ENCODE assay signal across 8 cellular contexts in the genomic region with DNA sequence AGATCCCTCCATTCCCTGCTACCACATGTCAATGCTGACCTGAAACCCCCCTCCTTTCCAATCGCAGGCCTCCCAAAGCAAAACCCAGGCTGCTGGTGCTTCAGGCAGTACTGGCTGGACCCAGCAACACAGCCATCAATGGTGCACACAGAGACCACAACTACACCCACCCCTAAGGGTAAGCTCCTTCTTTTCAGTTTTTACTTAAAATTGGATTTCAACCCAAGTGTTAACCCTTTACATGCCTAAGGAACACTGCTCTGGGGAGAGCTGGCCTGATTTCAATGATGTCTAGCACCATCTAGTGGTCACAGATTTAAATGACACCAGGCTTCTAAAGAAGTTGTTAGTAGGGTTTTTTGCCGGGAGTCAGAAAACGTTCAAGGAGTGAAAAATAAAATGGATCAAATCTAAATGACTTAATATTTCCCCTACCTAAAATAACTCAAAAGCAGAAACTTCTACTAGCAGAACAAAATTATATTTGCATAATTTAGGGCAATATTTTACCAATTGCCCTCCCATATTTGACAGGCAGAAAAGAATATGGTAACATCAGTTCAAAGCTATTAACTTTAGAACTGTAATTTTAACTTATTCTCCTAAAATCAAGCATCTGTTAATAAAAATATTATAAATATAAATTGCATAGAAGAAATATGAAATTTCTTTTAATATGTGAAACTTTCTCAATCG. TPM values are rescaled to one million over a fixed set of nuclear protein-coding genes. Genes with fewer than 3 reads are reported as not detected.
A peak's percentile ranks its signal among the peaks of the same experiment; 100 is the strongest.
DNase-seq lines count a peak whose midpoint lies in the region; ATAC-seq, FAIRE-seq and TF ChIP-seq lines count a peak whose summit lies in the region.

No MANE protein-coding gene starts in this region.

- FAIRE-seq in RCC 7860 (lab: Jason Lieb, UNC): peak; percentile 72

- no peak overlapping the region for H3K9ac ChIP-seq in colonic mucosa (ENCODE audit: low read depth in 2 of 2, low read length in 2 of 2)

- H3K9me3 Mint-ChIP-seq in stimulated activated naive CD8-positive, alpha-beta T cell treated with anti-CD3 and anti-CD28 coated beads, Interleukin-15, amount 100 ng/mL, for 72 hours: no peaks in the 10 kb centered on the region

- intact Hi-C loops in colonic mucosa (cut with DNase I): loop anchor here (5.0 kb wide), 1 partner anchor 815 kb away; no protein-coding TSS in a partner anchor
- intact Hi-C loops in right lobe of liver (cut with DNase I): no loop called here

- TF ChIP-seq POLR2A in right lobe of liver (IDR thresholded peaks at IDR 0.05): no peak

- H3K4me1 ChIP-seq in colonic mucosa (no peaks in the 10 kb centered on the region), right lobe of liver (no peaks in the 10 kb centered on the region)

- H3K36me3 ChIP-seq in colonic mucosa (no peaks in the 10 kb centered on the region), right lobe of liver (peaks cover 0 to 16% (median 0%) of the 10 kb centered on the region in 4 donors)

- TF ChIP-seq CTCF in colonic mucosa (IDR thresholded peaks at IDR 0.05) (peak; percentile 90), right lobe of liver (IDR thresholded peaks at IDR 0.05) (peak; percentile 82 to 87 (median 84))

- H3K27ac ChIP-seq in colonic mucosa (no peak overlapping the region), right lobe of liver (no peak overlapping the region)

- H3K4me3 ChIP-seq in colonic mucosa (no peak overlapping the region), right lobe of liver (no peak overlapping the region)

- no peak overlapping the region for H3K4me3 Mint-ChIP-seq in stimulated activated naive CD8-positive, alpha-beta T cell treated with anti-CD3 and anti-CD28 coated beads, Interleukin-15, amount 100 ng/mL, for 72 hours

- WGBS in right lobe of liver (ENCODE audit: insufficient coverage, low coverage, low lambda C conversion rate, missing lambda C conversion rate): 33% methylated on average over 4 of the region's 4 CpGs

- H3K27me3 Mint-ChIP-seq in stimulated activated naive CD8-positive, alpha-beta T cell treated with anti-CD3 and anti-CD28 coated beads, Interleukin-15, amount 100 ng/mL, for 72 hours: no peaks in the 10 kb centered on the region

- no peak for ATAC-seq in stimulated activated naive CD8-positive, alpha-beta T cell treated with anti-CD3 and anti-CD28 coated beads, Interleukin-15, amount 100 ng/mL, for 72 hours
- ATAC-seq in stimulated activated naive CD8-positive, alpha-beta T cell treated with anti-CD3 and anti-CD28 coated beads, Interleukin-15, Interleukin-2, amounts not matched to agents 100 U/mL and 50 U/mL, for 24 hours: no peak
- ATAC-seq in right lobe of liver (peak; percentile 54 to 79 (median 74)), GM21737 (IDR thresholded peaks at IDR 0.05; ENCODE audit: unreplicated experiment) (no peak)

- DNase-seq in stimulated activated naive CD8-positive, alpha-beta T cell treated with anti-CD3 and anti-CD28 coated beads, Interleukin-15, amount 100 ng/mL, for 72 hours: peak; percentile 13 to 33
- no peak for DNase-seq in stimulated activated naive CD8-positive, alpha-beta T cell treated with anti-CD3 and anti-CD28 coated beads, Interleukin-15, Interleukin-2, amounts not matched to agents 100 U/mL and 50 U/mL, for 24 hours
- DNase-seq in Kasumi-1 (lab: John Stamatoyannopoulos, UW) (peak; percentile 61 to 82), RCC 7860 (ENCODE audit: low spot score) (peak; percentile 32), colonic mucosa (no peak), right lobe of liver (no peak)
- no peak for DNase-seq in stimulated activated CD4-positive, alpha-beta T cell treated with anti-CD3 and anti-CD28 coated beads, Interleukin-4, amount 100 ng/mL, for 4 hours

- H3K27me3 ChIP-seq in colonic mucosa: no peaks in the 10 kb centered on the region
- H3K27me3 ChIP-seq in right lobe of liver: no peaks in the 10 kb centered on the region

- peaks cover 5% of the 10 kb centered on the region for H3K4me1 Mint-ChIP-seq in stimulated activated naive CD8-positive, alpha-beta T cell treated with anti-CD3 and anti-CD28 coated beads, Interleukin-15, amount 100 ng/mL, for 72 hours

- no peak overlapping the region for H3K27ac Mint-ChIP-seq in stimulated activated naive CD8-positive, alpha-beta T cell treated with anti-CD3 and anti-CD28 coated beads, Interleukin-15, amount 100 ng/mL, for 72 hours

- H3K9me3 ChIP-seq in colonic mucosa (no peaks in the 10 kb centered on the region), right lobe of liver (no peaks in the 10 kb centered on the region)

RNA-seq across cellular contexts. Expression of a gene that starts 24.6 kb away (rescaled TPM):
- total RNA-seq in colonic mucosa (10 to 100 TPM; 16.5 to 19.4 TPM), right lobe of liver (10 to 100 TPM; 30.1 to 73.9 (median 38.7) TPM)

RNA-seq across cellular contexts. Expression of a gene that starts 59.8 kb away (rescaled TPM):
- total RNA-seq in colonic mucosa: 100 to 1,000 TPM; 139 to 164 TPM
- 10 to 100 TPM; 38.5 to 99.2 (median 41.1) TPM for total RNA-seq in right lobe of liver

Comparison
In these comparisons a context has a peak if more than half of its experiments do, and no peak if none do; other contexts are left out.
1. DNase-seq: peak in stimulated activated naive CD8-positive, alpha-beta T cell treated with anti-CD3 and anti-CD28 coated beads, Interleukin-15, amount 100 ng/mL, for 72 hours (2 of 2), Kasumi-1 (2 of 2) and RCC 7860 (single experiment); none in stimulated activated naive CD8-positive, alpha-beta T cell treated with anti-CD3 and anti-CD28 coated beads, Interleukin-15, Interleukin-2, amounts not matched to agents 100 U/mL and 50 U/mL, for 24 hours (single experiment), colonic mucosa (single experiment), right lobe of liver (0 of 3) and stimulated activated CD4-positive, alpha-beta T cell treated with anti-CD3 and anti-CD28 coated beads, Interleukin-4, amount 100 ng/mL, for 4 hours (0 of 2).
2. ATAC-seq: peak in right lobe of liver (4 of 4); none in stimulated activated naive CD8-positive, alpha-beta T cell treated with anti-CD3 and anti-CD28 coated beads, Interleukin-15, amount 100 ng/mL, for 72 hours (single experiment), stimulated activated naive CD8-positive, alpha-beta T cell treated with anti-CD3 and anti-CD28 coated beads, Interleukin-15, Interleukin-2, amounts not matched to agents 100 U/mL and 50 U/mL, for 24 hours (single experiment) and GM21737 (single experiment).